7 cellular contexts compared by ENCODE assay signal in the genomic region with DNA sequence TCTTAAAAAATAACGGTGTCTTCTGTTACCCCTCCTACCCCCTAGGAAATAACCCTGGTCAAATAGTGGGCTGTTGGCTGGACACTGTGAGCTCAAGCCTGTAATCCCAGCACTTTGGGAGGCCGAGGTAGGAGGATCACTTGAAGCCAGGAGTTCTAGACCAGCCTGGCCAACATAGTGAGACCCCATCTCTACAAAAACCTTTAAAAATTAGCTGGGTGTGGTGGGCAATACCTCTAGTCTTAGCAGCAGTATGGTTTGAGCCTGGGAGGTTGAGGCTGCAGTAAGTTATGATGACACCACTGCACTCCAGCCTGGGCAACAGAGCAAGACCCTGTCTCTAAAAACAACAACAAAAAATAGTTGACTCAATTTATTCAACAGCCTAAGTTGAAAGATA.
"Had no signal": no experiment of that assay in that cellular context is flagged by ENCODE, and none has a peak within 500 bp of the region (broad histone marks: within the 10 kb centered on the region; RNA-seq: fewer than 3 reads in every experiment).

No MANE protein-coding gene starts in this region.

- ATAC-seq: K562 had no signal

- H3K4me3 ChIP-seq: K562 had no signal

- H3K4me3 Mint-ChIP-seq: HFFc6 had no signal

- DNase-seq: GOT3, H7, HCEC 1CT, HFFc6, IMR-90, KG1 had no signal

- H3K27ac Mint-ChIP-seq: HFFc6 had no signal
